In the genomic region with DNA sequence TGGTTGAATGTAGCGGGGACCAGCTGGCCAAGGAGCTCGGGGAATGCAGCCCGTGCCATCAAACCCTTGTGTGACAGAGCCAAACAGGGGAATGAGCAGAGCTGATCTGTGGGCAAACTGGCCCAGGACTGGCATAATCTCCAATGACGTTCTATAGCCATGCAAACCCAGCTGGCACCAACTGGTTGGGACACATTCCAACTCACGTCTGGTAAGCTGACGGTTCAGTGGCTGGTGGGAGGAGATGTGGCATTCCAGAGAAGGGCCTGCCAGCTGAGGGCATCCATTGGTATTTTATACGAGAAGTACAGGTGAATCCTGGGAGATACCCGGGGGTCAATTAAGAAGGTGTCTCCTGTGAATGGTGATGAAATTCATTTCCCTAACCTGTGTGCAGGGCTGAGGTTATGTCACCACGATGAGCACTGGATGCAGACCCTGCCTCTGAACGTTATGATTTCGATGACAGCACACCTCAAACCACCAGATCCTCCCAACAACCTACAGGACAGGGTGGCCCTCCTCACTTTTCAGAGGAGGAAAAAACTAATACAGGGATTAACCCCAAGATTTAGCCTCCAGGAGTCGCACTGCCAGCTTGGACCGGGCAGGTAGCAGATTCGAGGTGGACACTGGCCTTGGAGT, we compare ENCODE assay signal across 24 cellular contexts. TPM values are rescaled to one million over a fixed set of nuclear protein-coding genes. Genes with fewer than 3 reads are reported as not detected.
DNase-seq lines count a peak whose midpoint lies in the region; ATAC-seq and TF ChIP-seq lines count a peak whose summit lies in the region.
"Had no signal": no experiment of that assay in that cellular context is flagged by ENCODE, and none has a peak within 500 bp of the region (broad histone marks: within the 10 kb centered on the region; RNA-seq: fewer than 3 reads in every experiment).

No MANE protein-coding gene starts in this region.

- peaks cover 5% of the 10 kb centered on the region for H3K9me3 Mint-ChIP-seq in T-helper 1 cell treated with Interleukin-12 subunit alpha and Interleukin-12 subunit beta and Interleukin-4 antibody, amounts not matched to agents 30 μg/mL and 1 μg/mL, for 36 hours
- peaks cover 2% of the 10 kb centered on the region for H3K9me3 Mint-ChIP-seq in activated naive CD8-positive, alpha-beta T cell treated with anti-CD3 and anti-CD28 coated beads, Interleukin-2, amount 50 U/mL, for 24 hours

- peaks cover 7 to 16% of the 10 kb centered on the region in 2 donors for H3K4me1 ChIP-seq in neuronal stem cell (ENCODE audit: control insufficient read depth in 2 of 2, insufficient read depth in 1 of 2, low read depth in 1 of 2, low read length in 2 of 2)
- H3K4me1 ChIP-seq: body of pancreas, gastrocnemius medialis, right lobe of liver had no signal

- WGBS in neuronal stem cell (ENCODE audit: extremely low coverage in 2 of 2, insufficient read length in 2 of 2, insufficient replicate concordance in 1 of 2), 2 donors = no CpG with 5 or more reads among the region's 14 CpGs

- peak overlapping the region; percentile 62 for H4K91ac ChIP-seq in neuronal stem cell (ENCODE audit: low read depth, low read length, poor library complexity)

- H3K36me3 ChIP-seq in neuronal stem cell (replicated peaks in 1 of 2; ENCODE audit: control insufficient read depth in 2 of 2, insufficient read depth in 2 of 2, low read length in 2 of 2) = no peaks in the 10 kb centered on the region
- H3K36me3 ChIP-seq: BLaER1 treated with 17β-estradiol and CSF1 and Interleukin-3, amounts not matched to agents 10 nM and 100 nM; gastrocnemius medialis; left lung; right lobe of liver; upper lobe of left lung had no signal

- no peak overlapping the region for H2BK120ac ChIP-seq in neuronal stem cell (ENCODE audit: low read depth, low read length)

- H3K23ac ChIP-seq in neuronal stem cell (ENCODE audit: low read depth, low read length, poor library complexity) = no peak overlapping the region

- H3K27me3 ChIP-seq in neuronal stem cell (ENCODE audit: control insufficient read depth in 3 of 3, insufficient read depth in 3 of 3, low read depth in 1 of 3, low read length in 3 of 3) = peaks cover 0 to 7% (median 0%) of the 10 kb centered on the region in 3 experiments
- H3K27me3 ChIP-seq: BLaER1 treated with 17β-estradiol and CSF1 and Interleukin-3, amounts not matched to agents 10 nM and 100 nM; body of pancreas; right lobe of liver; upper lobe of left lung had no signal

- peaks cover 2 to 3% of the 10 kb centered on the region in 2 donors for H3K9me3 ChIP-seq in neuronal stem cell (replicated peaks in 1 of 2; ENCODE audit: control insufficient read depth in 2 of 2, insufficient read depth in 1 of 2, low read depth in 1 of 2, low read length in 2 of 2)
- H3K9me3 ChIP-seq: body of pancreas, gastrocnemius medialis, left lung, mucosa of descending colon, right lobe of liver, upper lobe of left lung had no signal

- peak; percentile 37; the same call in 1 of the 2 replicates for TF ChIP-seq EP300 in Ishikawa (IDR thresholded peaks at IDR 0.05; ENCODE audit: borderline replicate concordance)

- H2BK5ac ChIP-seq in neuronal stem cell (ENCODE audit: low read length) = no peak overlapping the region

- no peak overlapping the region for H4K8ac ChIP-seq in neuronal stem cell (ENCODE audit: low read depth, low read length)

- no peak overlapping the region for H3K27ac ChIP-seq in neuronal stem cell (replicated peaks; ENCODE audit: low read length)
- H3K27ac ChIP-seq: body of pancreas, gastrocnemius medialis, left lung, right lobe of liver, upper lobe of left lung had no signal

- no peak overlapping the region for H3K4me3 Mint-ChIP-seq in T-helper 1 cell treated with Interleukin-12 subunit alpha and Interleukin-12 subunit beta and Interleukin-4 antibody, amounts not matched to agents 30 μg/mL and 1 μg/mL, for 36 hours
- H3K4me3 Mint-ChIP-seq in activated naive CD8-positive, alpha-beta T cell treated with anti-CD3 and anti-CD28 coated beads, Interleukin-2, amount 50 U/mL, for 24 hours = peak overlapping the region; percentile 80

- no peak for ATAC-seq in activated naive CD8-positive, alpha-beta T cell treated with anti-CD3 and anti-CD28 coated beads, Interleukin-2, amount 50 U/mL, for 24 hours
- ATAC-seq: body of pancreas, gastrocnemius medialis, left lung, mucosa of descending colon, right lobe of liver, Right ventricle myocardium inferior had no signal

- TF ChIP-seq RAD21 in Ishikawa (IDR thresholded peaks at IDR 0.05; ENCODE audit: low read depth) = no peak

- no peak overlapping the region for H3K14ac ChIP-seq in neuronal stem cell (ENCODE audit: low read length)

- no peaks in the 10 kb centered on the region for H3K79me1 ChIP-seq in neuronal stem cell (ENCODE audit: low read depth, low read length)

- no peaks in the 10 kb centered on the region for H3K27me3 Mint-ChIP-seq in T-helper 1 cell treated with Interleukin-12 subunit alpha and Interleukin-12 subunit beta and Interleukin-4 antibody, amounts not matched to agents 30 μg/mL and 1 μg/mL, for 36 hours (ENCODE audit: low read depth)
- peaks cover 3% of the 10 kb centered on the region for H3K27me3 Mint-ChIP-seq in activated naive CD8-positive, alpha-beta T cell treated with anti-CD3 and anti-CD28 coated beads, Interleukin-2, amount 50 U/mL, for 24 hours

- H3K4me1 Mint-ChIP-seq in T-helper 1 cell treated with Interleukin-12 subunit alpha and Interleukin-12 subunit beta and Interleukin-4 antibody, amounts not matched to agents 30 μg/mL and 1 μg/mL, for 36 hours (ENCODE audit: low read depth) = peaks cover 72% of the 10 kb centered on the region
- peaks cover 89% of the 10 kb centered on the region for H3K4me1 Mint-ChIP-seq in activated naive CD8-positive, alpha-beta T cell treated with anti-CD3 and anti-CD28 coated beads, Interleukin-2, amount 50 U/mL, for 24 hours

- H2AK5ac ChIP-seq in neuronal stem cell (ENCODE audit: low read depth, low read length) = peak overlapping the region; percentile 89

- H3K9ac ChIP-seq in neuronal stem cell (ENCODE audit: low read depth, low read length, poor library complexity) = no peak overlapping the region
- H3K9ac ChIP-seq: BLaER1 treated with 17β-estradiol and CSF1 and Interleukin-3, amounts not matched to agents 10 nM and 100 nM had no signal

- no peak overlapping the region for H3K4ac ChIP-seq in neuronal stem cell (ENCODE audit: low read length)

- H2BK15ac ChIP-seq in neuronal stem cell (ENCODE audit: low read length) = no peak overlapping the region

- no peak overlapping the region for H3K4me2 ChIP-seq in neuronal stem cell (ENCODE audit: insufficient read depth, low read length, poor library complexity, severe bottlenecking)

- no peak overlapping the region for H2BK12ac ChIP-seq in neuronal stem cell (ENCODE audit: low read length)

- no peak overlapping the region for H2AFZ ChIP-seq in neuronal stem cell (ENCODE audit: low read length)

- DNase-seq in T-helper 1 cell (no peak), neuronal stem cell (ENCODE audit: low spot score) (no peak), 8988T (no peak), activated gamma-delta T cell (lab: John Stamatoyannopoulos, UW) (no peak)
- DNase-seq in activated naive CD8-positive, alpha-beta T cell treated with anti-CD3 and anti-CD28 coated beads, Interleukin-2, amount 50 U/mL, for 24 hours = no peak
- no peak for DNase-seq in effector CD8-positive, alpha-beta T cell (lab: John Stamatoyannopoulos, UW)
- DNase-seq: activated CD4-positive, CD25-positive, alpha-beta regulatory T cell; activated naive CD4-positive, alpha-beta T cell; body of pancreas; DND-41; gastrocnemius medialis; HCEC 1CT; left lung; mucosa of descending colon; NCI-H1092; NCI-H510A; T-helper 2 cell had no signal

- H3K27ac Mint-ChIP-seq in T-helper 1 cell treated with Interleukin-12 subunit alpha and Interleukin-12 subunit beta and Interleukin-4 antibody, amounts not matched to agents 30 μg/mL and 1 μg/mL, for 36 hours = peak overlapping the region; percentile 49
- H3K27ac Mint-ChIP-seq in activated naive CD8-positive, alpha-beta T cell treated with anti-CD3 and anti-CD28 coated beads, Interleukin-2, amount 50 U/mL, for 24 hours = peak overlapping the region; percentile 95

- H3K36me3 Mint-ChIP-seq in T-helper 1 cell treated with Interleukin-12 subunit alpha and Interleukin-12 subunit beta and Interleukin-4 antibody, amounts not matched to agents 30 μg/mL and 1 μg/mL, for 36 hours (ENCODE audit: low read depth) = peaks cover 10% of the 10 kb centered on the region
- H3K36me3 Mint-ChIP-seq in activated naive CD8-positive, alpha-beta T cell treated with anti-CD3 and anti-CD28 coated beads, Interleukin-2, amount 50 U/mL, for 24 hours (ENCODE audit: low read depth) = peaks cover 27% of the 10 kb centered on the region

- H3K18ac ChIP-seq in neuronal stem cell (ENCODE audit: low read length) = no peak overlapping the region

- H3K4me3 ChIP-seq in neuronal stem cell (ENCODE audit: low read length in 2 of 2) = no peak overlapping the region
- H3K4me3 ChIP-seq: BLaER1 treated with 17β-estradiol and CSF1 and Interleukin-3, amounts not matched to agents 10 nM and 100 nM; body of pancreas; gastrocnemius medialis; left lung; mucosa of descending colon; right lobe of liver; upper lobe of left lung had no signal

TF ChIP-seq in Ishikawa, 13 proteins besides CTCF, POLR2A, EP300 and RAD21:
- TF ChIP-seq, protein P1, sequence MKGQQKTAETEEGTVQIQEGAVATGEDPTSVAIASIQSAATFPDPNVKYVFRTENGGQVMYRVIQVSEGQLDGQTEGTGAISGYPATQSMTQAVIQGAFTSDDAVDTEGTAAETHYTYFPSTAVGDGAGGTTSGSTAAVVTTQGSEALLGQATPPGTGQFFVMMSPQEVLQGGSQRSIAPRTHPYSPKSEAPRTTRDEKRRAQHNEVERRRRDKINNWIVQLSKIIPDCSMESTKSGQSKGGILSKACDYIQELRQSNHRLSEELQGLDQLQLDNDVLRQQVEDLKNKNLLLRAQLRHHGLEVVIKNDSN (IDR thresholded peaks at IDR 0.05) = 0 out of 2 replicates have a peak, but pooled peaks have one; percentile 5
- TF ChIP-seq, protein P2, sequence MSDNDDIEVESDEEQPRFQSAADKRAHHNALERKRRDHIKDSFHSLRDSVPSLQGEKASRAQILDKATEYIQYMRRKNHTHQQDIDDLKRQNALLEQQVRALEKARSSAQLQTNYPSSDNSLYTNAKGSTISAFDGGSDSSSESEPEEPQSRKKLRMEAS (IDR thresholded peaks at IDR 0.05) = no peak
- TF ChIP-seq YY1 (IDR thresholded peaks at IDR 0.05; ENCODE audit: low read depth) (no peak; the same call in 1 of the 2 replicates), TEAD4 (IDR thresholded peaks at IDR 0.05) (peak; percentile 91), TCF12 (IDR thresholded peaks at IDR 0.05; ENCODE audit: low read depth) (peak; percentile 74; the same call in 1 of the 2 replicates), NFIC (IDR thresholded peaks at IDR 0.05) (peak; percentile 73)

RNA-seq across cellular contexts. Expression of a gene that starts 39.0 kb away (rescaled TPM):
- polyA plus RNA-seq in neuronal stem cell (2013, experiment 1 of 2) = 0.15 TPM
- polyA plus RNA-seq in neuronal stem cell (2013, experiment 2 of 2) = 0.25 TPM
- polyA plus RNA-seq: endothelial cell of umbilical vein had no signal
